8 cellular contexts compared by ENCODE assay signal in genomic region chr7:100270915-100271593, GRCh38. TPM values are rescaled to one million over a fixed set of nuclear protein-coding genes. Genes with fewer than 3 reads are reported as not detected.
A peak's percentile ranks its signal among the peaks of the same experiment; 100 is the strongest.
DNase-seq lines count a peak whose midpoint lies in the region; ATAC-seq and TF ChIP-seq lines count a peak whose summit lies in the region.
"Not testable (repeated sequence)": the region's sequence is repeated elsewhere in the genome, so short reads cannot be mapped to it uniquely, and the experiment has no call there.

No MANE protein-coding gene starts in this region.

- in situ Hi-C loops in GM23248 (cut with MboI); brain microvascular endothelial cell (cut with HindIII; ENCODE audit: low pct_ligation_motif_present, low sequenced_read_pairs): not testable (repeated sequence)

- H3K4me2 ChIP-seq in GM23248 (ENCODE audit: unreplicated experiment) = peak overlapping the region; percentile 88

- not testable (repeated sequence) for H4K20me1 ChIP-seq in GM23248 (ENCODE audit: insufficient read depth)

- peak overlapping the region; percentile 69 for H3K27ac ChIP-seq in 22Rv1
- H3K27ac ChIP-seq in GM23248, brain microvascular endothelial cell: not testable (repeated sequence)
- H3K27ac ChIP-seq in skeletal muscle tissue (ENCODE audit: low read depth, low read length) = peak overlapping the region; percentile 81

- peak overlapping the region; percentile 78 for H2AFZ ChIP-seq in GM23248

- not testable (repeated sequence) for H3K9me3 Mint-ChIP-seq in activated CD4-positive, alpha-beta T cell treated with anti-CD3 and anti-CD28 coated beads, Interleukin-2, amount 10 ng/mL, durations not matched to agents 7 days and 5 days

- not testable (repeated sequence) for ATAC-seq in mucosa of descending colon

- H3K27me3 ChIP-seq in GM23248 (replicated peaks; ENCODE audit: insufficient read depth); brain microvascular endothelial cell (replicated peaks); skeletal muscle tissue (ENCODE audit: control insufficient read depth in 3 of 3, insufficient read depth in 3 of 3, low read length in 3 of 3): not testable (repeated sequence)

- H3K4me3 Mint-ChIP-seq in activated CD4-positive, alpha-beta T cell treated with anti-CD3 and anti-CD28 coated beads, Interleukin-2, amount 10 ng/mL, durations not matched to agents 7 days and 5 days = peak overlapping the region; percentile 67

- H3K36me3 Mint-ChIP-seq in activated CD4-positive, alpha-beta T cell treated with anti-CD3 and anti-CD28 coated beads, Interleukin-2, amount 10 ng/mL, durations not matched to agents 7 days and 5 days (ENCODE audit: low read depth) = not testable (repeated sequence)

- H3K9me3 ChIP-seq in GM23248 (ENCODE audit: low read depth); mucosa of descending colon; skeletal muscle tissue (ENCODE audit: control insufficient read depth in 3 of 3, low read length in 3 of 3): not testable (repeated sequence)

- peaks cover 24% of the 10 kb centered on the region for H3K79me2 ChIP-seq in GM23248 (ENCODE audit: insufficient read depth)

- H3K27ac Mint-ChIP-seq in activated CD4-positive, alpha-beta T cell treated with anti-CD3 and anti-CD28 coated beads, Interleukin-2, amount 10 ng/mL, durations not matched to agents 7 days and 5 days = peak overlapping the region; percentile 63

- peak overlapping the region; percentile 58 for H3K9ac ChIP-seq in GM23248
- H3K9ac ChIP-seq in skeletal muscle tissue (ENCODE audit: low read depth in 1 of 3, low read length in 3 of 3) = peak overlapping the region; percentile 48 to 80 (median 64)

- not testable (repeated sequence) for H3F3A ChIP-seq in GM23248 (ENCODE audit: insufficient read depth)

- DNase-seq in GM23248 (peak; percentile 32), NCI-H345 (lab: John Stamatoyannopoulos, UW) (peak; percentile 18), globus pallidus (ENCODE audit: low spot score) (peak; percentile 46)
- DNase-seq in activated CD4-positive, alpha-beta T cell treated with anti-CD3 and anti-CD28 coated beads, Interleukin-2, amount 10 ng/mL, durations not matched to agents 7 days and 5 days; brain microvascular endothelial cell; mucosa of descending colon: not testable (repeated sequence)

- H3K9me2 ChIP-seq in GM23248 (ENCODE audit: insufficient read depth) = not testable (repeated sequence)

- not testable (repeated sequence) for H3K4me1 ChIP-seq in GM23248 (ENCODE audit: insufficient read depth); mucosa of descending colon (ENCODE audit: low read depth)
- peaks cover 15 to 34% (median 24%) of the 10 kb centered on the region in 3 donors for H3K4me1 ChIP-seq in skeletal muscle tissue (ENCODE audit: control insufficient read depth in 3 of 3, insufficient read depth in 3 of 3, low read length in 3 of 3)

- H3K4me1 Mint-ChIP-seq in activated CD4-positive, alpha-beta T cell treated with anti-CD3 and anti-CD28 coated beads, Interleukin-2, amount 10 ng/mL, durations not matched to agents 7 days and 5 days = peaks cover 24% of the 10 kb centered on the region

- peak overlapping the region; percentile 74 for H3K4me3 ChIP-seq in GM23248
- H3K4me3 ChIP-seq in brain microvascular endothelial cell (ENCODE audit: low read depth, low read length) = peak overlapping the region; percentile 39
- peak overlapping the region; percentile 34 for H3K4me3 ChIP-seq in mucosa of descending colon
- H3K4me3 ChIP-seq in skeletal muscle tissue (ENCODE audit: low read length in 3 of 3) = peak overlapping the region; percentile 50 to 69 (median 60)

- WGBS in GM23248 (ENCODE audit: low coverage in 1 of 2, low lambda C conversion rate in 2 of 2, missing lambda C conversion rate in 2 of 2), 2 experiments = 1 to 5% methylated on average over 21 to 29 of the region's 29 CpGs

- not testable (repeated sequence) for TF ChIP-seq CTCF in 22Rv1 (IDR thresholded peaks at IDR 0.05); brain microvascular endothelial cell (IDR thresholded peaks at IDR 0.05; ENCODE audit: low read depth, low read length, missing control alignments); mucosa of descending colon (IDR thresholded peaks at IDR 0.05)

- POLR2A ChIA-PET in activated CD4-positive, alpha-beta T cell treated with anti-CD3 and anti-CD28 coated beads, Interleukin-2, amount 10 ng/mL, durations not matched to agents 7 days and 5 days (lab: Charles Lee) = not testable (repeated sequence)

- H3K36me3 ChIP-seq in GM23248 (ENCODE audit: low read depth); brain microvascular endothelial cell (replicated peaks); mucosa of descending colon (ENCODE audit: low read depth); skeletal muscle tissue (ENCODE audit: control insufficient read depth in 3 of 3, insufficient read depth in 3 of 3, low read length in 3 of 3): not testable (repeated sequence)

- not testable (repeated sequence) for H3K27me3 Mint-ChIP-seq in activated CD4-positive, alpha-beta T cell treated with anti-CD3 and anti-CD28 coated beads, Interleukin-2, amount 10 ng/mL, durations not matched to agents 7 days and 5 days

- CTCF ChIA-PET in activated CD4-positive, alpha-beta T cell treated with anti-CD3 and anti-CD28 coated beads, Interleukin-2, amount 10 ng/mL, durations not matched to agents 7 days and 5 days (lab: Charles Lee) = interaction anchor here (2.0 kb wide), 1 partner anchor 8 kb away, joined by 7 read pairs; no protein-coding TSS in a partner anchor

- intact Hi-C loops in mucosa of descending colon (cut with DNase I, micrococcal nuclease) = not testable (repeated sequence)

RNA-seq across cellular contexts. Expression of gene SPDYE3, which starts 36.4 kb away (rescaled TPM):
- total RNA-seq in GM23248 (2014; rRNA removed; shearing (Covaris generic)) = not detected in 2 replicates
- polyA plus RNA-seq in GM23248 (2016; fragmentation: Nextera tagmentation; extraction: Ambion mirVana) = 3.5 and 3.8 TPM in 2 replicates
- not detected for total RNA-seq in activated CD4-positive, alpha-beta T cell treated with anti-CD3 and anti-CD28 coated beads, Interleukin-2, amount 10 ng/mL, durations not matched to agents 7 days and 5 days
- total RNA-seq in mucosa of descending colon (not detected), skeletal muscle tissue (not detected)

RNA-seq across cellular contexts. Expression of gene PVRIG, which starts 51.3 kb away (rescaled TPM):
- total RNA-seq in GM23248 (2014; rRNA removed; shearing (Covaris generic)) = not detected in 2 replicates
- 0.34 TPM in 1 of 2 replicates, not detected in the other for polyA plus RNA-seq in GM23248 (2016; fragmentation: Nextera tagmentation; extraction: Ambion mirVana)
- 10 to 100 TPM; 61.2 to 66.6 TPM for total RNA-seq in activated CD4-positive, alpha-beta T cell treated with anti-CD3 and anti-CD28 coated beads, Interleukin-2, amount 10 ng/mL, durations not matched to agents 7 days and 5 days
- total RNA-seq in mucosa of descending colon = 1 to 10 TPM in 1 of 3 donors, under 1 TPM in 1, not detected in 1; 0.76 to 1.4 TPM
- total RNA-seq in skeletal muscle tissue = not detected

Comparison
In these comparisons a context has a peak if more than half of its experiments do, and no peak if none do; other contexts are left out.
1. RNA of gene PVRIG, which starts 51.3 kb away (total RNA-seq): 61.2 to 66.6 TPM in activated CD4-positive, alpha-beta T cell treated with anti-CD3 and anti-CD28 coated beads, Interleukin-2, amount 10 ng/mL, durations not matched to agents 7 days and 5 days; 0.76 to 1.4 TPM in mucosa of descending colon, not detected in GM23248 and not detected in skeletal muscle tissue (single experiment); every median in the first group is over 10 times any median in the second.
2. Peak in every context shown above with its lines, with median percentiles within 50 percentile points of each other: H3K4me3 ChIP-seq.